8 cellular contexts compared by ENCODE assay signal in genomic region chr19:39845621-39846175, GRCh38. TPM values are rescaled to one million over a fixed set of nuclear protein-coding genes. Genes with fewer than 3 reads are reported as not detected.
DNase-seq lines count a peak whose midpoint lies in the region; ATAC-seq and TF ChIP-seq lines count a peak whose summit lies in the region.

No MANE protein-coding gene starts in this region.

- peak overlapping the region; percentile 99 for H3K4me3 ChIP-seq in epithelial cell of esophagus (ENCODE audit: low read length)

- H3K27me3 Mint-ChIP-seq in naive B cell = peaks cover 0 to 11% (median 9%) of the 10 kb centered on the region in 3 donors

- H3K9me3 Mint-ChIP-seq in naive B cell = no peaks in the 10 kb centered on the region

- peak overlapping the region; percentile 88 to 96 (median 92) for H3K4me3 Mint-ChIP-seq in naive B cell

- DNase-seq in Caki2 (ENCODE audit: low read depth) (peak; percentile 35), SK-N-DZ (ENCODE audit: low spot score) (peak; percentile 25), epithelial cell of esophagus (ENCODE audit: low read depth) (peak; percentile 32), naive B cell (no peak), cerebellar cortex (ENCODE audit: low spot score) (no peak), DMS114 treated with DMSO at 0.1 percent for 48 hours (lab: John Stamatoyannopoulos, UW; ENCODE audit: unreplicated experiment) (no peak)

- no peak for TF ChIP-seq CTCF in epithelial cell of esophagus (IDR thresholded peaks at IDR 0.05; ENCODE audit: insufficient read depth, low read depth, low read length, missing control alignments)

- no peaks in the 10 kb centered on the region for H3K36me3 Mint-ChIP-seq in naive B cell

- in situ Hi-C loops in Caki2 (cut with HindIII; ENCODE audit: low pct_unique_long_range_greater_than_20kb, low sequenced_read_pairs) = no loop called here

- ATAC-seq in HG03159 (IDR thresholded peaks at IDR 0.05; ENCODE audit: unreplicated experiment) (peak; percentile 14), naive B cell (ENCODE audit: low read depth in 2 of 2) (peak in 1 of 2 donors; percentile 19), HG03520 (IDR thresholded peaks at IDR 0.05; ENCODE audit: unreplicated experiment) (no peak)

- peak overlapping the region; percentile 44 to 98 (median 97) for H3K27ac Mint-ChIP-seq in naive B cell

- peaks cover 39 to 53% (median 45%) of the 10 kb centered on the region in 3 donors for H3K4me1 Mint-ChIP-seq in naive B cell

RNA-seq across cellular contexts. Expression of gene FBL, which starts 0.5 kb away (rescaled TPM):
- 700 and 800 TPM in 2 replicates for total RNA-seq in Caki2 (2014; rRNA removed; shearing (Covaris generic); ENCODE audit: low replicate concordance)
- polyA plus RNA-seq in SK-N-DZ (2014; cell fraction: cytosol; rRNA removed) = 434 and 468 TPM in 2 replicates
- 167 and 185 TPM in 2 replicates for polyA plus RNA-seq in SK-N-DZ (2014; cell fraction: nucleus; rRNA removed)
- 100 to 1,000 TPM; 169 to 203 (median 179) TPM for polyA plus RNA-seq in naive B cell (ENCODE audit: low read depth in 6 of 6)

RNA-seq across cellular contexts. Expression of gene DYRK1B, which starts 11.7 kb away (rescaled TPM):
- 6.9 and 13.1 TPM in 2 replicates for total RNA-seq in Caki2 (2014; rRNA removed; shearing (Covaris generic); ENCODE audit: low replicate concordance)
- 15.3 and 18.4 TPM in 2 replicates for polyA plus RNA-seq in SK-N-DZ (2014; cell fraction: cytosol; rRNA removed)
- polyA plus RNA-seq in SK-N-DZ (2014; cell fraction: nucleus; rRNA removed) = 9.5 and 16.3 TPM in 2 replicates
- 10 to 100 TPM in 4 of 6 donors, 1 to 10 TPM in 2; 8.8 to 15.9 (median 10.5) TPM for polyA plus RNA-seq in naive B cell (ENCODE audit: low read depth in 6 of 6)

Comparison
In these comparisons a context has a peak if more than half of its experiments do, and no peak if none do; other contexts are left out.
1. DNase-seq: peak in Caki2 (single experiment), SK-N-DZ (single experiment) and epithelial cell of esophagus (single experiment); none in naive B cell (single experiment), cerebellar cortex (single experiment) and DMS114 treated with DMSO at 0.1 percent for 48 hours (single experiment).